Comparison of ENCODE assay signal across 1 cellular context in genomic region chr4:183400035-183400434, GRCh38.
TF ChIP-seq lines count a peak whose summit lies in the region.

No MANE protein-coding gene starts in this region.

TF ChIP-seq in K562, 482 proteins besides CTCF, POLR2A, EP300 and RAD21:
- TF ChIP-seq SIN3B (IDR thresholded peaks at IDR 0.05; ENCODE audit: low read depth) (no peak), YBX1 (IDR thresholded peaks at IDR 0.05) (no peak), MCM3 (IDR thresholded peaks at IDR 0.05) (no peak), GTF2E2 (tag; IDR thresholded peaks at IDR 0.05) (no peak), TBL1XR1 (IDR thresholded peaks at IDR 0.05; ENCODE audit: low read length in 2 of 2) (no peak), GTF3C2 (IDR thresholded peaks at IDR 0.05; ENCODE audit: borderline replicate concordance, extremely low read depth, insufficient read length) (no peak)
